ENCODE assay signal across 11 cellular contexts in the genomic region with DNA sequence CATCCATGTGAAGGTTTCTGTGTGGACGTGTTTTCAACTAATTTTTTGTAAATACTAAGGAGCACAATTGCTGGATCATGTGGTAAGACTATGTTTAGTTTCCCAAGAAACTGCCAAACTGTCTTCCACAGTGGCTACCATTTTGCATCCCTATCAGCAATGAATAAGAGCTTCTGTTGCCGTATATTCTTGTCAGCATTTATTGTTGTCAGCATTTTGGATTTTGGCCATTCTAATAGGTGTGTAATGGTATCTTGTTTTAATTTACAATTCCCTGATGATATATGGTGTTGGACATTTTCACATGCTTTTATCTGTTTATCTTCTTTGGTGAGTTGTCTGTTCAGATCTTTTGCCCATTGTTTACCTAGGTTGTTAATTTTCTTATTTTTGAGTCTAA.
"Had no signal": no experiment of that assay in that cellular context is flagged by ENCODE, and none has a peak within 500 bp of the region (broad histone marks: within the 10 kb centered on the region; RNA-seq: fewer than 3 reads in every experiment).

No MANE protein-coding gene starts in this region.

- H3K4me1 ChIP-seq: HAP-1 had no signal

- H3K4me1 Mint-ChIP-seq: GM23338, H9 had no signal

- H3K9me3 Mint-ChIP-seq: GM23338, HFFc6 had no signal

- H3K9ac ChIP-seq: GM23248 had no signal

- H3K4me3 ChIP-seq: GM23248, GM23338, HAP-1 had no signal

- H3K4me3 Mint-ChIP-seq: GM23338, H9, HFFc6 had no signal

- FAIRE-seq: H1, H54 had no signal

- H3K27ac Mint-ChIP-seq: GM23338, H9, HFFc6 had no signal

- DNase-seq: GM23248, GOT3, H7, H9, HCEC 1CT, HFFc6 had no signal

- H3K9me3 ChIP-seq: HAP-1 had no signal

- H3K27ac ChIP-seq: GM23248 had no signal

- ATAC-seq: GM23338, HCT116 had no signal

- H3K4me2 ChIP-seq: GM23338 had no signal

- H2AFZ ChIP-seq: GM23248, GM23338 had no signal
